Comparison of ENCODE assay signal across 23 cellular contexts in genomic region chr16:25575363-25575762, GRCh38.
"Had no signal": no experiment of that assay in that cellular context is flagged by ENCODE, and none has a peak within 500 bp of the region (broad histone marks: within the 10 kb centered on the region; RNA-seq: fewer than 3 reads in every experiment).

No MANE protein-coding gene starts in this region.

- H3K36me3 Mint-ChIP-seq: memory B cell, naive B cell had no signal

- H3K4me3 ChIP-seq: coronary artery, hepatocyte, mucosa of descending colon, prostate gland, right atrium auricular region, upper lobe of right lung had no signal

- H3K4me1 ChIP-seq: prostate gland, right atrium auricular region, upper lobe of right lung had no signal

- H3K79me2 ChIP-seq: hepatocyte had no signal

- H3K9me3 ChIP-seq: mucosa of descending colon, prostate gland, right atrium auricular region, upper lobe of right lung had no signal

- DNase-seq: activated CD4-positive, alpha-beta T cell treated with anti-CD3 and anti-CD28 coated beads for 1 hour; activated CD4-positive, alpha-beta T cell treated with anti-CD3 and anti-CD28 coated beads, Interleukin-2, amount 50 U/mL, for 1 hour; activated CD8-positive, alpha-beta T cell treated with anti-CD3 and anti-CD28 coated beads, Interleukin-2, amount 10 ng/mL, durations not matched to agents 7 days and 5 days; activated naive CD4-positive, alpha-beta T cell treated with Interleukin-2 at 50 U/mL for 16 hours; activated T-cell treated with anti-CD3 and anti-CD28 coated beads, Interleukin-2, amount 50 U/mL, for 24 hours; cerebellar nuclear complex; foreskin melanocyte; left colon; mucosa of descending colon; naive B cell; stimulated activated CD4-positive, alpha-beta T cell treated with anti-CD3 and anti-CD28 coated beads, Interleukin-4, amount 100 ng/mL, for 4 hours; stimulated activated naive CD8-positive, alpha-beta T cell treated with anti-CD3 and anti-CD28 coated beads, Interleukin-15, Interleukin-2, amounts not matched to agents 100 U/mL and 50 U/mL, for 24 hours; upper lobe of right lung had no signal

- H2AFZ ChIP-seq: hepatocyte had no signal

- ATAC-seq: activated CD8-positive, alpha-beta T cell treated with anti-CD3 and anti-CD28 coated beads, Interleukin-2, amount 10 ng/mL, durations not matched to agents 7 days and 5 days; left colon; mucosa of descending colon; SK-N-SH treated with all-trans-retinoic acid at 6 μM for 48 hours; stimulated activated naive CD8-positive, alpha-beta T cell treated with anti-CD3 and anti-CD28 coated beads, Interleukin-15, Interleukin-2, amounts not matched to agents 100 U/mL and 50 U/mL, for 24 hours; upper lobe of right lung had no signal

- H3K27ac ChIP-seq: coronary artery, hepatocyte, prostate gland, right atrium auricular region, upper lobe of right lung, VCaP had no signal

- H3K27ac Mint-ChIP-seq: activated CD8-positive, alpha-beta T cell treated with anti-CD3 and anti-CD28 coated beads, Interleukin-2, amount 10 ng/mL, durations not matched to agents 7 days and 5 days; activated T-cell treated with anti-CD3 and anti-CD28 coated beads, Interleukin-2, amount 50 U/mL, for 24 hours; memory B cell; naive B cell; T-helper 2 cell treated with Interferon-gamma antibody and Interleukin-4, amounts not matched to agents 5 μg/mL and 100 μg/mL, for 36 hours had no signal

- H3K27me3 Mint-ChIP-seq: activated T-cell treated with anti-CD3 and anti-CD28 coated beads, Interleukin-2, amount 50 U/mL, for 24 hours; memory B cell had no signal

- H3K4me2 ChIP-seq: hepatocyte had no signal

- H3K36me3 ChIP-seq: prostate gland, right atrium auricular region, upper lobe of right lung had no signal

- H3K27me3 ChIP-seq: hepatocyte, right atrium auricular region, upper lobe of right lung had no signal

- H3K4me1 Mint-ChIP-seq: memory B cell, naive B cell had no signal

- H3K4me3 Mint-ChIP-seq: activated CD8-positive, alpha-beta T cell treated with anti-CD3 and anti-CD28 coated beads, Interleukin-2, amount 10 ng/mL, durations not matched to agents 7 days and 5 days; activated T-cell treated with anti-CD3 and anti-CD28 coated beads, Interleukin-2, amount 50 U/mL, for 24 hours; memory B cell; naive B cell; T-helper 2 cell treated with Interferon-gamma antibody and Interleukin-4, amounts not matched to agents 5 μg/mL and 100 μg/mL, for 36 hours had no signal

- H3K9me3 Mint-ChIP-seq: activated T-cell treated with anti-CD3 and anti-CD28 coated beads, Interleukin-2, amount 50 U/mL, for 24 hours; T-helper 2 cell treated with Interferon-gamma antibody and Interleukin-4, amounts not matched to agents 5 μg/mL and 100 μg/mL, for 36 hours had no signal

- FAIRE-seq: endometrium, keratinocyte had no signal
